11 cellular contexts compared by ENCODE assay signal in the genomic region with DNA sequence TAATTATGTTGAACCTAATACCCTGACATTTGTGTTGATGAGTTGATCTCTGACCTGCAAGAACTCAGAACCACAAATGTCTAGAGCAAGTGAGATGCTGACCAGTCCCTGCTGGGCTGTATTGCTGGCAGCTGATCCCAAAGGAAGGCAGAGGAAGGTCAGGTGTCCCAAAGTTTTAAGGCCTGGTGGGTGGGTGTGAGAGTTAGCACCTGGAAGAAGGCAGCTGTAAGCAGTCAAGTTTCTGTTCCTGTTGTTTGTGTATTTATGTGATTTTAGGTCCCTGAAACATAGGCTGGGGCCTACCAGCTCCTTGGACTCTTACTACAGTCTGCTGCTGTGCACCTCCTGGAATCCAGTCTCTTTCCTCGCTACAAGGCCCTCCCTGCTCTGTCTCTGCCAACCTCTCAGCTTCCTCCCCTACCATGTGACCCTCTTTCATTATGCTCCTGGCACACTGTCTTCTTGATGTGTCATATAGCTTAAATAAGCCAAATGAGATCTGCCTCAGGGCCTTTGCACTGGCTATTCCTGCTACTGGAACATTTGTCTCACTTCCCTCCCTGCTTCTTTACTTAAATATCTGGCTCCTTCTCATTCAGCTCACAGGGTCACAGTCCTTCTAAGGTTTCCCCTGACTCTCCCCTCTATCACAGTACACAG. TPM values are rescaled to one million over a fixed set of nuclear protein-coding genes. Genes with fewer than 3 reads are reported as not detected.
DNase-seq lines count a peak whose midpoint lies in the region; ATAC-seq lines count a peak whose summit lies in the region.
"Had no signal": no experiment of that assay in that cellular context is flagged by ENCODE, and none has a peak within 500 bp of the region (broad histone marks: within the 10 kb centered on the region; RNA-seq: fewer than 3 reads in every experiment).

No MANE protein-coding gene starts in this region.

- peak overlapping the region; percentile 92 for H3K4me3 ChIP-seq in Karpas-422 (ENCODE audit: low read length)

- peaks cover 17% of the 10 kb centered on the region for H3K36me3 ChIP-seq in Karpas-422 (ENCODE audit: insufficient read depth, low read length)

- peaks cover 37% of the 10 kb centered on the region for H3K4me1 ChIP-seq in Karpas-422 (ENCODE audit: low read length)

- no peaks in the 10 kb centered on the region for H3K27me3 ChIP-seq in Karpas-422 (ENCODE audit: low read length)

- no peaks in the 10 kb centered on the region; the same call in 1 of the 2 replicates for H4K20me1 ChIP-seq in Karpas-422 (ENCODE audit: insufficient read depth, low read depth, low read length)

- peak overlapping the region; percentile 84 for H3K27ac ChIP-seq in Karpas-422 (ENCODE audit: low read length)

- no peaks in the 10 kb centered on the region for H3K36me3 Mint-ChIP-seq in naive B cell
- H3K36me3 Mint-ChIP-seq: activated naive CD8-positive, alpha-beta T cell treated with anti-CD3 and anti-CD28 coated beads, Interleukin-2, amount 10 ng/mL, durations not matched to agents 7 days and 5 days; naive thymus-derived CD8-positive, alpha-beta T cell had no signal

- H3K9me3 ChIP-seq in Karpas-422 (ENCODE audit: low read length), result no peaks in the 10 kb centered on the region
- H3K9me3 ChIP-seq: SK-N-SH had no signal

- no peaks in the 10 kb centered on the region for H3K9me3 Mint-ChIP-seq in naive B cell
- H3K9me3 Mint-ChIP-seq: activated naive CD8-positive, alpha-beta T cell treated with anti-CD3 and anti-CD28 coated beads, Interleukin-2, amount 10 ng/mL, durations not matched to agents 7 days and 5 days; naive thymus-derived CD8-positive, alpha-beta T cell had no signal

- H3K27me3 Mint-ChIP-seq in naive B cell, result no peaks in the 10 kb centered on the region

- peak; percentile 22 for ATAC-seq in GM19043 (IDR thresholded peaks at IDR 0.05; ENCODE audit: low read depth, unreplicated experiment)
- ATAC-seq in HG02588 (IDR thresholded peaks at IDR 0.05; ENCODE audit: unreplicated experiment), result peak; percentile 41
- peak; percentile 74 to 76 for ATAC-seq in naive B cell (ENCODE audit: low read depth in 2 of 2)

- H3K27ac Mint-ChIP-seq in naive B cell, result peak overlapping the region; percentile 51 to 98 (median 90)
- H3K27ac Mint-ChIP-seq: activated naive CD8-positive, alpha-beta T cell treated with anti-CD3 and anti-CD28 coated beads, Interleukin-2, amount 10 ng/mL, durations not matched to agents 7 days and 5 days had no signal

- no peaks in the 10 kb centered on the region for H3K9me2 ChIP-seq in Karpas-422 (replicated peaks; ENCODE audit: insufficient read depth, low read length)
- H3K9me2 ChIP-seq: SK-N-SH had no signal

- H3K9ac ChIP-seq in Karpas-422 (ENCODE audit: low read length), result peak overlapping the region; percentile 86
- H3K9ac ChIP-seq: SK-N-SH had no signal

- DNase-seq in Karpas-422 (peak; percentile 51), naive B cell (peak; percentile 34), SHP77 (lab: John Stamatoyannopoulos, UW) (no peak), NCI-H1694 treated with DMSO at 0.1 percent for 48 hours (lab: John Stamatoyannopoulos, UW) (no peak), HUDEP-2 (lab: John Stamatoyannopoulos, UW; ENCODE audit: unreplicated experiment in 76 of 76) (no peak), NCI-H146 treated with DMSO at 0.1 percent for 48 hours (lab: John Stamatoyannopoulos, UW; ENCODE audit: unreplicated experiment) (no peak)
- DNase-seq: activated naive CD8-positive, alpha-beta T cell treated with anti-CD3 and anti-CD28 coated beads, Interleukin-2, amount 10 ng/mL, durations not matched to agents 7 days and 5 days; SK-N-SH had no signal

- peak overlapping the region; percentile 3 to 96 (median 90) for H3K4me3 Mint-ChIP-seq in naive B cell
- H3K4me3 Mint-ChIP-seq: activated naive CD8-positive, alpha-beta T cell treated with anti-CD3 and anti-CD28 coated beads, Interleukin-2, amount 10 ng/mL, durations not matched to agents 7 days and 5 days had no signal

- H3K4me1 Mint-ChIP-seq in naive B cell, result peaks cover 43 to 58% (median 51%) of the 10 kb centered on the region in 3 donors

- H2AFZ ChIP-seq in Karpas-422 (ENCODE audit: low read length), result no peak overlapping the region

- H3K4me2 ChIP-seq in Karpas-422 (ENCODE audit: low read depth, low read length, poor library complexity, severe bottlenecking), result peak overlapping the region; percentile 85
- H3K4me2 ChIP-seq: SK-N-SH had no signal

- peaks cover 49% of the 10 kb centered on the region for H3K79me2 ChIP-seq in Karpas-422 (ENCODE audit: low read length)

RNA-seq across cellular contexts. Expression of a gene that starts 31.0 kb away (rescaled TPM):
- total RNA-seq in Karpas-422 (2014; rRNA removed; shearing (Covaris generic); ENCODE audit: low replicate concordance), result 107 and 255 TPM in 2 replicates
- 10 to 100 TPM; 15.7 to 38.0 (median 28.4) TPM for polyA plus RNA-seq in naive B cell (ENCODE audit: low read depth in 6 of 6)

Comparison
In these comparisons a context has a peak if more than half of its experiments do, and no peak if none do; other contexts are left out.
1. ATAC-seq: peak in every context shown above with its lines; median percentile 75 in naive B cell; 41 in HG02588; 22 in GM19043.
2. DNase-seq: peak in Karpas-422 (single experiment) and naive B cell (single experiment); none in SHP77 (0 of 2), NCI-H1694 treated with DMSO at 0.1 percent for 48 hours (single experiment), HUDEP-2 (0 of 76) and NCI-H146 treated with DMSO at 0.1 percent for 48 hours (single experiment).